2 cellular contexts compared by ENCODE assay signal in genomic region chr16:2466667-2467300, GRCh38.
TF ChIP-seq lines count a peak whose summit lies in the region.

No MANE protein-coding gene starts in this region.

TF ChIP-seq in HCT116, 20 proteins besides CTCF, POLR2A, EP300 and RAD21:
- TF ChIP-seq MAX (IDR thresholded peaks at IDR 0.05) (no peak), JUND (IDR thresholded peaks at IDR 0.05) (no peak), CEBPB (IDR thresholded peaks at IDR 0.05; ENCODE audit: low read depth) (no peak), YY1 (IDR thresholded peaks at IDR 0.05; ENCODE audit: extremely low read depth, insufficient replicate concordance, low read depth, low read length) (no peak), CBX3 (IDR thresholded peaks at IDR 0.05; ENCODE audit: low read depth) (no peak), TCF7L2 (IDR thresholded peaks at IDR 0.05; ENCODE audit: borderline replicate concordance, extremely low read depth, insufficient read depth, insufficient read length) (no peak), REST (IDR thresholded peaks at IDR 0.05; ENCODE audit: low read depth) (no peak), ELF1 (IDR thresholded peaks at IDR 0.05; ENCODE audit: borderline replicate concordance, low read depth) (no peak), POLR2AphosphoS5 (IDR thresholded peaks at IDR 0.05; ENCODE audit: low read depth, low read length) (no peak), SIN3A (IDR thresholded peaks at IDR 0.05; ENCODE audit: low read depth) (no peak), ZFX (IDR thresholded peaks at IDR 0.05) (no peak), ATF3 (IDR thresholded peaks at IDR 0.05) (no peak), EZH2 (IDR thresholded peaks at IDR 0.05) (no peak), FOSL1 (IDR thresholded peaks at IDR 0.05; ENCODE audit: low read depth) (no peak), EGR1 (IDR thresholded peaks at IDR 0.05; ENCODE audit: low read depth) (no peak), ZBTB33 (IDR thresholded peaks at IDR 0.05; ENCODE audit: extremely low read depth, insufficient replicate concordance, low read length) (no peak), ZNF274 (IDR thresholded peaks at IDR 0.05; ENCODE audit: low read depth, low read length) (no peak)

TF ChIP-seq in WTC11, 78 proteins besides CTCF, POLR2A, EP300 and RAD21:
- TF ChIP-seq ELF4 (CRISPR knock-in tag; IDR thresholded peaks at IDR 0.05; ENCODE audit: low read depth) = no peak
- no peak for TF ChIP-seq GTF2I (CRISPR knock-in tag; conservative IDR thresholded peaks at IDR 0.05)
